In genomic region chr20:9359561-9360308, GRCh38 we compare ENCODE assay signal across 8 cellular contexts.
DNase-seq lines count a peak whose midpoint lies in the region; ATAC-seq and TF ChIP-seq lines count a peak whose summit lies in the region.

No MANE protein-coding gene starts in this region.

- DNase-seq in GM04503 (ENCODE audit: low read depth) = peak; percentile 39
- DNase-seq in MV-4-11 (lab: John Stamatoyannopoulos, UW) = peak; percentile 37
- DNase-seq in WTC11 (ENCODE audit: low spot score) = peak; percentile 35
- no peak for DNase-seq in right atrium auricular region (ENCODE audit: low spot score)
- DNase-seq in smooth muscle cell (lab: John Stamatoyannopoulos, UW; ENCODE audit: unreplicated experiment) = no peak
- no peak for DNase-seq in activated T-helper 1 cell treated with anti-CD3 and anti-CD28 coated beads, Interleukin-12 subunit alpha, Interleukin-12 subunit beta, Interleukin-2, Interleukin-4 antibody, amounts not matched to agents 30 ng/mL and 10 ng/mL and 1 ng/mL, durations not matched to agents 14 hours and 24 hours and 36 hours (ENCODE audit: low spot score)
- DNase-seq in T-helper 2 cell = no peak
- DNase-seq in activated T-cell treated with anti-CD3 and anti-CD28 coated beads, Interleukin-2, amount 50 U/mL, for 4 hours = no peak

- no peaks in the 10 kb centered on the region for H3K27me3 Mint-ChIP-seq in WTC11 (ENCODE audit: low read depth)
- H3K27me3 Mint-ChIP-seq in activated T-helper 1 cell treated with anti-CD3 and anti-CD28 coated beads, Interleukin-12 subunit alpha, Interleukin-12 subunit beta, Interleukin-2, Interleukin-4 antibody, amounts not matched to agents 30 ng/mL and 10 ng/mL and 1 ng/mL, durations not matched to agents 14 hours and 24 hours and 36 hours (ENCODE audit: insufficient read depth) = no peaks in the 10 kb centered on the region
- no peaks in the 10 kb centered on the region for H3K27me3 Mint-ChIP-seq in activated T-cell treated with anti-CD3 and anti-CD28 coated beads, Interleukin-2, amount 50 U/mL, for 4 hours (ENCODE audit: low read depth)

- WGBS in smooth muscle cell (ENCODE audit: low lambda C conversion rate) = 57% methylated on average over 14 of the region's 14 CpGs

- H3K27ac ChIP-seq in right atrium auricular region = no peak overlapping the region
- no peak overlapping the region for H3K27ac ChIP-seq in smooth muscle cell (ENCODE audit: low read depth)

- no peaks in the 10 kb centered on the region for H3K79me2 ChIP-seq in smooth muscle cell (ENCODE audit: low read depth)

- H3K4me1 Mint-ChIP-seq in WTC11 = peaks cover 11% of the 10 kb centered on the region
- no peaks in the 10 kb centered on the region for H3K4me1 Mint-ChIP-seq in activated T-helper 1 cell treated with anti-CD3 and anti-CD28 coated beads, Interleukin-12 subunit alpha, Interleukin-12 subunit beta, Interleukin-2, Interleukin-4 antibody, amounts not matched to agents 30 ng/mL and 10 ng/mL and 1 ng/mL, durations not matched to agents 14 hours and 24 hours and 36 hours (ENCODE audit: low read depth)
- no peaks in the 10 kb centered on the region for H3K4me1 Mint-ChIP-seq in activated T-cell treated with anti-CD3 and anti-CD28 coated beads, Interleukin-2, amount 50 U/mL, for 4 hours (ENCODE audit: low read depth)

- no peaks in the 10 kb centered on the region for H3K9me3 ChIP-seq in right atrium auricular region
- H3K9me3 ChIP-seq in smooth muscle cell (replicated peaks; ENCODE audit: low read depth) = no peaks in the 10 kb centered on the region

- H3K36me3 ChIP-seq in right atrium auricular region (peaks cover 13% of the 10 kb centered on the region), smooth muscle cell (ENCODE audit: low read depth) (no peaks in the 10 kb centered on the region)

- H3K4me2 ChIP-seq in smooth muscle cell = no peak overlapping the region

- H3F3A ChIP-seq in smooth muscle cell (ENCODE audit: low read depth) = no peaks in the 10 kb centered on the region

- H3K27ac Mint-ChIP-seq in WTC11 = no peak overlapping the region
- no peak overlapping the region for H3K27ac Mint-ChIP-seq in activated T-helper 1 cell treated with anti-CD3 and anti-CD28 coated beads, Interleukin-12 subunit alpha, Interleukin-12 subunit beta, Interleukin-2, Interleukin-4 antibody, amounts not matched to agents 30 ng/mL and 10 ng/mL and 1 ng/mL, durations not matched to agents 14 hours and 24 hours and 36 hours

- no peak overlapping the region for H3K9ac ChIP-seq in smooth muscle cell (ENCODE audit: low read depth)

- H3K36me3 Mint-ChIP-seq in WTC11 = peaks cover 7% of the 10 kb centered on the region; the same call in 1 of the 2 replicates
- H3K36me3 Mint-ChIP-seq in activated T-helper 1 cell treated with anti-CD3 and anti-CD28 coated beads, Interleukin-12 subunit alpha, Interleukin-12 subunit beta, Interleukin-2, Interleukin-4 antibody, amounts not matched to agents 30 ng/mL and 10 ng/mL and 1 ng/mL, durations not matched to agents 14 hours and 24 hours and 36 hours (ENCODE audit: low read depth) = no peaks in the 10 kb centered on the region
- H3K36me3 Mint-ChIP-seq in activated T-cell treated with anti-CD3 and anti-CD28 coated beads, Interleukin-2, amount 50 U/mL, for 4 hours (ENCODE audit: insufficient read depth) = no peaks in the 10 kb centered on the region

- no peaks in the 10 kb centered on the region for H3K27me3 ChIP-seq in right atrium auricular region
- H3K27me3 ChIP-seq in smooth muscle cell (ENCODE audit: low read depth) = no peaks in the 10 kb centered on the region

- no peak overlapping the region for H2AFZ ChIP-seq in smooth muscle cell (ENCODE audit: low read depth)

- H3K4me1 ChIP-seq in right atrium auricular region (peaks cover 0 to 13% of the 10 kb centered on the region in 2 donors), smooth muscle cell (ENCODE audit: low read depth) (no peaks in the 10 kb centered on the region)

- peak; percentile 29; the same call in 1 of the 2 replicates for TF ChIP-seq CTCF in WTC11 (IDR thresholded peaks at IDR 0.05)
- TF ChIP-seq CTCF in right atrium auricular region (IDR thresholded peaks at IDR 0.05) = peak; percentile 25 to 73
- peak; percentile 62 for TF ChIP-seq CTCF in smooth muscle cell (IDR thresholded peaks at IDR 0.05; ENCODE audit: borderline replicate concordance, insufficient read depth, poor library complexity, severe bottlenecking)

- H3K4me3 ChIP-seq in right atrium auricular region (no peak overlapping the region), smooth muscle cell (no peak overlapping the region)

- no peaks in the 10 kb centered on the region for H3K9me3 Mint-ChIP-seq in WTC11
- H3K9me3 Mint-ChIP-seq in activated T-helper 1 cell treated with anti-CD3 and anti-CD28 coated beads, Interleukin-12 subunit alpha, Interleukin-12 subunit beta, Interleukin-2, Interleukin-4 antibody, amounts not matched to agents 30 ng/mL and 10 ng/mL and 1 ng/mL, durations not matched to agents 14 hours and 24 hours and 36 hours = no peaks in the 10 kb centered on the region
- no peaks in the 10 kb centered on the region for H3K9me3 Mint-ChIP-seq in activated T-cell treated with anti-CD3 and anti-CD28 coated beads, Interleukin-2, amount 50 U/mL, for 4 hours

- CTCF ChIA-PET in WTC11 (lab: Charles Lee) = interaction anchor here (0.6 to 1.6 kb wide), 6 partner anchors 13 to 637 kb away, joined by 3 to 12 read pairs (median 3); no protein-coding TSS in a partner anchor

- peak; percentile 78 for ATAC-seq in WTC11
- ATAC-seq in activated T-cell treated with anti-CD3 and anti-CD28 coated beads, Interleukin-2, amount 50 U/mL, for 4 hours = no peak

- H3K4me3 Mint-ChIP-seq in WTC11 = no peak overlapping the region
- no peak overlapping the region for H3K4me3 Mint-ChIP-seq in activated T-helper 1 cell treated with anti-CD3 and anti-CD28 coated beads, Interleukin-12 subunit alpha, Interleukin-12 subunit beta, Interleukin-2, Interleukin-4 antibody, amounts not matched to agents 30 ng/mL and 10 ng/mL and 1 ng/mL, durations not matched to agents 14 hours and 24 hours and 36 hours
- no peak overlapping the region for H3K4me3 Mint-ChIP-seq in activated T-cell treated with anti-CD3 and anti-CD28 coated beads, Interleukin-2, amount 50 U/mL, for 4 hours

- POLR2A ChIA-PET in WTC11 (lab: Charles Lee) = no interaction called here

- intact Hi-C loops in activated T-helper 1 cell treated with anti-CD3 and anti-CD28 coated beads, Interleukin-12 subunit alpha, Interleukin-12 subunit beta, Interleukin-2, Interleukin-4 antibody, amounts not matched to agents 30 ng/mL and 10 ng/mL and 1 ng/mL, durations not matched to agents 14 hours and 24 hours and 36 hours (cut with micrococcal nuclease) = no loop called here

- H4K20me1 ChIP-seq in smooth muscle cell (ENCODE audit: low read depth) = no peaks in the 10 kb centered on the region

TF ChIP-seq in WTC11, 78 proteins besides CTCF, POLR2A, EP300 and RAD21:
- TF ChIP-seq GABPB1 (CRISPR knock-in tag; IDR thresholded peaks at IDR 0.05) (0 out of 2 replicates have a peak, but pooled peaks have one; percentile 46), TEAD1 (CRISPR knock-in tag; IDR thresholded peaks at IDR 0.05) (no peak)
- TF ChIP-seq, protein P1, sequence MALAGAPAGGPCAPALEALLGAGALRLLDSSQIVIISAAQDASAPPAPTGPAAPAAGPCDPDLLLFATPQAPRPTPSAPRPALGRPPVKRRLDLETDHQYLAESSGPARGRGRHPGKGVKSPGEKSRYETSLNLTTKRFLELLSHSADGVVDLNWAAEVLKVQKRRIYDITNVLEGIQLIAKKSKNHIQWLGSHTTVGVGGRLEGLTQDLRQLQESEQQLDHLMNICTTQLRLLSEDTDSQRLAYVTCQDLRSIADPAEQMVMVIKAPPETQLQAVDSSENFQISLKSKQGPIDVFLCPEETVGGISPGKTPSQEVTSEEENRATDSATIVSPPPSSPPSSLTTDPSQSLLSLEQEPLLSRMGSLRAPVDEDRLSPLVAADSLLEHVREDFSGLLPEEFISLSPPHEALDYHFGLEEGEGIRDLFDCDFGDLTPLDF (CRISPR knock-in tag; IDR thresholded peaks at IDR 0.05) = no peak

Comparison
In these comparisons a context has a peak if more than half of its experiments do, and no peak if none do; other contexts are left out.
1. DNase-seq: peak in GM04503 (single experiment), MV-4-11 (single experiment) and WTC11 (single experiment); none in right atrium auricular region (single experiment), smooth muscle cell (single experiment), activated T-helper 1 cell treated with anti-CD3 and anti-CD28 coated beads, Interleukin-12 subunit alpha, Interleukin-12 subunit beta, Interleukin-2, Interleukin-4 antibody, amounts not matched to agents 30 ng/mL and 10 ng/mL and 1 ng/mL, durations not matched to agents 14 hours and 24 hours and 36 hours (single experiment), T-helper 2 cell (0 of 5) and activated T-cell treated with anti-CD3 and anti-CD28 coated beads, Interleukin-2, amount 50 U/mL, for 4 hours (single experiment).
2. Peak in every context shown above with its lines, with median percentiles within 50 percentile points of each other: CTCF ChIP-seq.